30 cellular contexts compared by ENCODE assay signal in the genomic region with DNA sequence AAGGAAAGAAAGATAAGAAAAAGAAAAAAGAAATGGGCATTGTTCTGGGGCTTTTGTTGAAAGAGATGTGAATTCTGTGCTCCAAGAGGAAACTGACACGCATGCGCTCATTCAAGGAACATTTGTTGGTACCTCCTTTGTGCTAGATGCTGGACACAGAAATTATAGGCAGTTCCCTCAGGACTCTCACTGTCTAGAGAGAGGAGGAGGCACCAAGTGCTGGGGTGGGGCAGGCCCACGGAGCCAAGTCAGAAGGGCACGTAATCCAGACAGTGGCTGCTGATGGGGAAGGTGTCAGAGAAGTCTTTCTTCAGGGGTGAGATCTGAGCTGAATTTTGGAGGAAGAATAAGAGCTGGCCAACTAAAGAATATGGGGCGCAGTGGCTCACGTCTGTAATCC. TPM values are rescaled to one million over a fixed set of nuclear protein-coding genes. Genes with fewer than 3 reads are reported as not detected.
"Had no signal": no experiment of that assay in that cellular context is flagged by ENCODE, and none has a peak within 500 bp of the region (broad histone marks: within the 10 kb centered on the region; RNA-seq: fewer than 3 reads in every experiment).

No MANE protein-coding gene starts in this region.

- H2AFZ ChIP-seq: hepatocyte, neural progenitor cell had no signal

- ATAC-seq: heart right ventricle; mucosa of descending colon; naive thymus-derived CD8-positive, alpha-beta T cell; right lobe of liver; stimulated activated naive B cell treated with anti-CD40 and anti-IgM and Interleukin-4, amounts not matched to agents 10 μg/mL and 1 μg/mL and 100 μg/mL, for 72 hours; stimulated activated naive CD8-positive, alpha-beta T cell treated with anti-CD3 and anti-CD28 coated beads, Interleukin-15, Interleukin-2, amounts not matched to agents 100 U/mL and 50 U/mL, for 24 hours; upper lobe of right lung had no signal

- H3K9me3 Mint-ChIP-seq: naive thymus-derived CD8-positive, alpha-beta T cell had no signal

- H3K4me3 Mint-ChIP-seq: neural progenitor cell; stimulated activated naive B cell treated with anti-CD40 and anti-IgM and Interleukin-4, amounts not matched to agents 10 μg/mL and 1 μg/mL and 100 μg/mL, for 72 hours had no signal

- H3K4me3 ChIP-seq: heart right ventricle, hepatocyte, left ventricle myocardium inferior, lung, mucosa of descending colon, neural progenitor cell, ovary, right atrium auricular region, right lobe of liver, smooth muscle cell, stomach, testis, thyroid gland, upper lobe of right lung had no signal

- H3K36me3 ChIP-seq: left ventricle myocardium inferior, neural progenitor cell, ovary, thyroid gland had no signal

- H3K27ac ChIP-seq: heart right ventricle, hepatocyte, left ventricle myocardium inferior, neural progenitor cell, neutrophil, ovary, right atrium auricular region, right lobe of liver, stomach, testis, thyroid gland, upper lobe of right lung had no signal

- H3K9me3 ChIP-seq: heart right ventricle, left ventricle myocardium inferior, mucosa of descending colon, neutrophil, ovary, right atrium auricular region, right lobe of liver, stomach, testis, thyroid gland, upper lobe of right lung had no signal

- H3K9ac ChIP-seq: neural progenitor cell had no signal

- H3K4me2 ChIP-seq: hepatocyte, neural progenitor cell, smooth muscle cell had no signal

- H3K27ac Mint-ChIP-seq: neural progenitor cell; progenitor cell of endocrine pancreas; stimulated activated naive B cell treated with anti-CD40 and anti-IgM and Interleukin-4, amounts not matched to agents 10 μg/mL and 1 μg/mL and 100 μg/mL, for 72 hours had no signal

- H3K36me3 Mint-ChIP-seq: neural progenitor cell had no signal

- H3K27me3 ChIP-seq: heart right ventricle, hepatocyte, neutrophil, ovary, right atrium auricular region, right lobe of liver, stomach, testis, thyroid gland, upper lobe of right lung had no signal

- DNase-seq: heart right ventricle; islet precursor cell; left ventricle myocardium inferior; midbrain; mucosa of descending colon; naive thymus-derived CD8-positive, alpha-beta T cell; occipital lobe; stimulated activated CD4-positive, alpha-beta T cell treated with anti-CD3 and anti-CD28 coated beads, Interleukin-1b, Interleukin-23, amount 100 ng/mL, for 48 hours; stimulated activated CD4-positive, alpha-beta T cell treated with anti-CD3 and anti-CD28 coated beads, Interleukin-2, amount 100 ng/mL, for 48 hours; stimulated activated CD4-positive, alpha-beta T cell treated with anti-CD3 and anti-CD28 coated beads, Interleukin-4, amount 100 ng/mL, for 4 hours; stimulated activated CD8-positive, alpha-beta memory T cell treated with anti-CD3 and anti-CD28 coated beads, Interleukin-4, amount 100 ng/mL, for 48 hours; stimulated activated naive B cell treated with anti-CD40 and anti-IgM and Interleukin-4, amounts not matched to agents 10 μg/mL and 1 μg/mL and 100 μg/mL, for 72 hours; stimulated activated naive CD8-positive, alpha-beta T cell treated with anti-CD3 and anti-CD28 coated beads, Interleukin-15, Interleukin-2, amounts not matched to agents 100 U/mL and 50 U/mL, for 24 hours; stomach; testis; thyroid gland; trophoblast cell; upper lobe of right lung had no signal

RNA-seq across cellular contexts. Expression of gene SFRP5, which starts 37.8 kb away (rescaled TPM):
- total RNA-seq: kidney epithelial cell, mesenteric fat pad, pulmonary artery endothelial cell, smooth muscle cell had no signal
